In genomic region chr15:65248506-65248905, GRCh38 we compare ENCODE assay signal across 18 cellular contexts. TPM values are rescaled to one million over a fixed set of nuclear protein-coding genes. Genes with fewer than 3 reads are reported as not detected.
DNase-seq lines count a peak whose midpoint lies in the region; ATAC-seq and TF ChIP-seq lines count a peak whose summit lies in the region.
"Had no signal": no experiment of that assay in that cellular context is flagged by ENCODE, and none has a peak within 500 bp of the region (broad histone marks: within the 10 kb centered on the region; RNA-seq: fewer than 3 reads in every experiment).

No MANE protein-coding gene starts in this region.

- no peak overlapping the region for H3K23ac ChIP-seq in mesendoderm (ENCODE audit: low read length)

- no peaks in the 10 kb centered on the region for H3K79me1 ChIP-seq in mesendoderm (ENCODE audit: low read length)

- H3K27ac ChIP-seq in heart right ventricle (peak overlapping the region in 6 of 10 donors; percentile 34 to 82 (median 51)), mesendoderm (ENCODE audit: low read depth, low read length) (no peak overlapping the region), stomach (peak overlapping the region in 3 of 5 donors; percentile 28 to 72 (median 50))
- H3K27ac ChIP-seq: brain microvascular endothelial cell, dorsolateral prefrontal cortex, PC-9, thyroid gland had no signal

- 70 to 74% methylated on average over 4 of the region's 4 CpGs for WGBS in heart right ventricle, 2 donors
- no CpG with 5 or more reads among the region's 4 CpGs for WGBS in mesendoderm (ENCODE audit: extremely low coverage, insufficient coverage, low lambda C conversion rate)
- WGBS in stomach, 5 donors: 50 to 71% (median 68%) methylated on average over 4 of the region's 4 CpGs

- H3K4ac ChIP-seq in mesendoderm (ENCODE audit: low read depth, low read length): no peak overlapping the region

- no peak for TF ChIP-seq EP300 in stomach (IDR thresholded peaks at IDR 0.05)

- H3K4me1 ChIP-seq in heart right ventricle (peaks cover 5 to 41% (median 20%) of the 10 kb centered on the region in 9 donors), mesendoderm (ENCODE audit: control insufficient read depth, low read depth, low read length) (peaks cover 6% of the 10 kb centered on the region), stomach (peaks cover 0 to 47% (median 16%) of the 10 kb centered on the region in 4 donors)
- H3K4me1 ChIP-seq: thyroid gland had no signal

- peak overlapping the region; percentile 60 for H3K56ac ChIP-seq in mesendoderm (ENCODE audit: low read length)

- no peaks in the 10 kb centered on the region for H3K36me3 ChIP-seq in heart right ventricle
- no peaks in the 10 kb centered on the region for H3K36me3 ChIP-seq in mesendoderm (ENCODE audit: control insufficient read depth, insufficient read depth, low read length)
- H3K36me3 ChIP-seq in stomach: peaks cover 0 to 10% (median 7%) of the 10 kb centered on the region in 4 donors
- H3K36me3 ChIP-seq: brain microvascular endothelial cell, thyroid gland had no signal

- no peak overlapping the region for H3K4me2 ChIP-seq in mesendoderm (ENCODE audit: low read length)
- H3K4me2 ChIP-seq: PC-9 had no signal

- H4K5ac ChIP-seq in mesendoderm (ENCODE audit: low read length): no peak overlapping the region

- H3K9me3 ChIP-seq in heart right ventricle (no peaks in the 10 kb centered on the region), stomach (no peaks in the 10 kb centered on the region)
- H3K9me3 ChIP-seq: thyroid gland had no signal

- no peak overlapping the region for H2BK15ac ChIP-seq in mesendoderm (replicated peaks; ENCODE audit: low read depth)

- H3K4me3 ChIP-seq in heart right ventricle: no peak overlapping the region
- H3K4me3 ChIP-seq in mesendoderm (ENCODE audit: low read length): no peak overlapping the region
- no peak overlapping the region for H3K4me3 ChIP-seq in stomach
- H3K4me3 ChIP-seq: dorsolateral prefrontal cortex, PC-9, thyroid gland had no signal

- H2BK5ac ChIP-seq in mesendoderm (ENCODE audit: low read length): no peak overlapping the region

- ATAC-seq in heart right ventricle (no peak), Right ventricle myocardium inferior (no peak)

- H3K79me2 ChIP-seq in mesendoderm (ENCODE audit: control insufficient read depth, insufficient read depth, low read length): no peaks in the 10 kb centered on the region

- peak overlapping the region; percentile 33 for H3K9ac ChIP-seq in mesendoderm (ENCODE audit: low read length)

- TF ChIP-seq CTCF in heart right ventricle (IDR thresholded peaks at IDR 0.05) (no peak), stomach (IDR thresholded peaks at IDR 0.05) (no peak)

- no peak for TF ChIP-seq POLR2A in stomach (IDR thresholded peaks at IDR 0.05)

- intact Hi-C loops in heart right ventricle (cut with DNase I) (no loop called here), Right ventricle myocardium inferior (cut with DNase I) (no loop called here), stomach (cut with DNase I; ENCODE audit: low total_unique reads) (no loop called here)

- H4K8ac ChIP-seq in mesendoderm (ENCODE audit: low read depth, low read length): no peak overlapping the region

- H3K18ac ChIP-seq in mesendoderm (ENCODE audit: low read length): no peak overlapping the region

- no peak overlapping the region for H2AK5ac ChIP-seq in mesendoderm (ENCODE audit: low read length)

- DNase-seq in heart right ventricle (no peak), Right ventricle myocardium inferior (ENCODE audit: missing footprints) (no peak), mesendoderm (peak; percentile 46), stomach (no peak), AG08396 (ENCODE audit: low spot score) (no peak), ureter (ENCODE audit: low spot score) (no peak)
- DNase-seq: activated gamma-delta T cell treated with Interleukin-2 at 50 U/mL for 16 hours, brain microvascular endothelial cell, dorsolateral prefrontal cortex, NCI-H1930, NCI-H524, PC-9, thyroid gland had no signal

- H3K27me3 ChIP-seq in heart right ventricle (no peaks in the 10 kb centered on the region), mesendoderm (ENCODE audit: insufficient read depth, low read length, poor library complexity) (no peaks in the 10 kb centered on the region), stomach (no peaks in the 10 kb centered on the region)
- H3K27me3 ChIP-seq: brain microvascular endothelial cell, dorsolateral prefrontal cortex, thyroid gland had no signal

- H2BK120ac ChIP-seq in mesendoderm (ENCODE audit: low read depth, low read length): no peak overlapping the region

RNA-seq across cellular contexts. Expression of gene CILP, which starts 37.2 kb away (rescaled TPM):
- total RNA-seq in heart right ventricle: 10 to 100 TPM in 4 of 10 donors, 1 to 10 TPM in 6; 3.2 to 45.2 (median 7.3) TPM
- 1 to 10 TPM; 2.1 to 8.9 TPM for polyA plus RNA-seq in heart right ventricle
- total RNA-seq in Right ventricle myocardium inferior: 15.7 TPM
- polyA plus RNA-seq in mesendoderm (2013, experiment 1 of 2): not detected
- not detected for polyA plus RNA-seq in mesendoderm (2013, experiment 2 of 2)
- total RNA-seq in stomach: 10 to 100 TPM in 3 of 5 donors, 1 to 10 TPM in 2; 1.8 to 28.7 (median 14.3) TPM
- 1 to 10 TPM in 2 of 3 donors, under 1 TPM in 1; 0.76 to 1.9 (median 1.8) TPM for polyA plus RNA-seq in stomach
- 5.4 TPM for total RNA-seq in ureter
- total RNA-seq: G401, MCF 10A had no signal

RNA-seq across cellular contexts. Expression of gene PARP16, which starts 38.2 kb away (rescaled TPM):
- total RNA-seq in heart right ventricle (1 to 10 TPM; 3.3 to 5.2 (median 4.8) TPM), Right ventricle myocardium inferior (4.9 TPM), stomach (10 to 100 TPM in 2 of 5 donors, 1 to 10 TPM in 3; 2.6 to 17.5 (median 6.1) TPM), ureter (14.8 TPM)
- polyA plus RNA-seq in heart right ventricle (1 to 10 TPM; 3.1 to 4.6 TPM), stomach (1 to 10 TPM; 5.3 to 8.6 (median 7.4) TPM)
- polyA plus RNA-seq in mesendoderm (2013, experiment 1 of 2): 3.0 TPM
- polyA plus RNA-seq in mesendoderm (2013, experiment 2 of 2): 3.0 TPM

RNA-seq across cellular contexts. Expression of gene RNU5A-1, which starts 47.3 kb away (rescaled TPM):
- not detected for total RNA-seq in heart right ventricle
- not detected for polyA plus RNA-seq in heart right ventricle
- total RNA-seq in Right ventricle myocardium inferior: not detected
- not detected for polyA plus RNA-seq in mesendoderm (2013, experiment 1 of 2)
- polyA plus RNA-seq in mesendoderm (2013, experiment 2 of 2): not detected
- not detected for total RNA-seq in stomach
- not detected for polyA plus RNA-seq in stomach
- total RNA-seq in ureter: not detected
- total RNA-seq: activated CD8-positive, alpha-beta memory T cell treated with anti-CD3 and anti-CD28 coated beads for 36 hours; G401; MCF 10A; PC-9; progenitor cell of endocrine pancreas; thyroid gland had no signal
- polyA plus RNA-seq: AG04450 had no signal

RNA-seq across cellular contexts. Expression of gene RNU5B-1, which starts 56.0 kb away (rescaled TPM):
- total RNA-seq in heart right ventricle (10 to 100 TPM in 2 of 10 donors, not detected in 8; 18.2 to 51.0 TPM), Right ventricle myocardium inferior (25.8 TPM), stomach (not detected), ureter (not detected)
- polyA plus RNA-seq in heart right ventricle (not detected), stomach (not detected)
- not detected for polyA plus RNA-seq in mesendoderm (2013, experiment 1 of 2)
- polyA plus RNA-seq in mesendoderm (2013, experiment 2 of 2): not detected
- total RNA-seq: activated CD8-positive, alpha-beta memory T cell treated with anti-CD3 and anti-CD28 coated beads for 36 hours; G401; MCF 10A; PC-9; thyroid gland had no signal
- polyA plus RNA-seq: AG04450 had no signal
